ENCODE assay signal across 8 cellular contexts in genomic region chrX:40105016-40105790, GRCh38. TPM values are rescaled to one million over a fixed set of nuclear protein-coding genes. Genes with fewer than 3 reads are reported as not detected.
DNase-seq lines count a peak whose midpoint lies in the region; ATAC-seq and TF ChIP-seq lines count a peak whose summit lies in the region.

No MANE protein-coding gene starts in this region.

- no peaks in the 10 kb centered on the region for H4K20me1 ChIP-seq in fibroblast of lung (ENCODE audit: control insufficient read depth, extremely low read depth, insufficient read depth, low read length)

- peak; percentile 58 for DNase-seq in NCI-H82 (lab: John Stamatoyannopoulos, UW)
- no peak for DNase-seq in NCI-H82 treated with DMSO at 0.1 percent for 48 hours (lab: John Stamatoyannopoulos, UW; ENCODE audit: unreplicated experiment)
- peak in 1 of 2 donors; percentile 51 for DNase-seq in fibroblast of lung (ENCODE audit: low read depth in 2 of 2)
- DNase-seq in NCI-H1930 (lab: John Stamatoyannopoulos, UW), result no peak
- DNase-seq in NCI-H1105 treated with DMSO at 0.1 percent for 48 hours (lab: John Stamatoyannopoulos, UW), result no peak

- H3K27ac ChIP-seq in fibroblast of lung (ENCODE audit: insufficient read depth, low read length), result peak overlapping the region; percentile 51

- H3K27me3 ChIP-seq in fibroblast of lung (ENCODE audit: control insufficient read depth, insufficient read depth, low read length), result no peaks in the 10 kb centered on the region
- no peaks in the 10 kb centered on the region for H3K27me3 ChIP-seq in neuron (ENCODE audit: insufficient read depth, low read length)

- peak; percentile 39 for ATAC-seq in HG03066 (IDR thresholded peaks at IDR 0.05; ENCODE audit: low read depth, unreplicated experiment)

- H3K9me3 ChIP-seq in fibroblast of lung (ENCODE audit: control insufficient read depth, insufficient read depth, low read depth, low read length), result no peaks in the 10 kb centered on the region
- no peaks in the 10 kb centered on the region for H3K9me3 ChIP-seq in neuron (ENCODE audit: low read length)

- H3K79me2 ChIP-seq in fibroblast of lung (ENCODE audit: control insufficient read depth, insufficient read depth, low read length), result no peaks in the 10 kb centered on the region

- no peak overlapping the region for H2AFZ ChIP-seq in fibroblast of lung (ENCODE audit: low read length)
- no peak overlapping the region for H2AFZ ChIP-seq in neuron (ENCODE audit: low read depth, low read length)

- peaks cover 3% of the 10 kb centered on the region for H3K4me1 ChIP-seq in fibroblast of lung (ENCODE audit: control insufficient read depth, extremely low read depth, insufficient read depth, low read length)
- H3K4me1 ChIP-seq in neuron (ENCODE audit: insufficient read depth, low read length), result peaks cover 22% of the 10 kb centered on the region

- no peaks in the 10 kb centered on the region for H3K36me3 ChIP-seq in fibroblast of lung (ENCODE audit: control insufficient read depth, insufficient read depth, low read length)
- H3K36me3 ChIP-seq in neuron (ENCODE audit: insufficient read depth, low read length), result no peaks in the 10 kb centered on the region

- H3K9ac ChIP-seq in fibroblast of lung (ENCODE audit: insufficient read depth, low read length), result peak overlapping the region; percentile 42

- TF ChIP-seq CTCF in WI38 (IDR thresholded peaks at IDR 0.05; ENCODE audit: low read depth, low read length) (no peak), fibroblast of lung (conservative IDR thresholded peaks at IDR 0.05 in 1 of 2, IDR thresholded peaks at IDR 0.05 in 1 of 2; ENCODE audit: low read depth in 1 of 2, low read length in 2 of 2) (no peak)

- H3K4me3 ChIP-seq in WI38 (ENCODE audit: low read depth, low read length), result peak overlapping the region; percentile 54
- H3K4me3 ChIP-seq in fibroblast of lung (replicated peaks in 1 of 4; ENCODE audit: control extremely low read depth in 1 of 4, insufficient read depth in 1 of 4, low read depth in 3 of 4, low read length in 4 of 4), result peak overlapping the region; percentile 10 to 54 (median 28)
- peak overlapping the region; percentile 62 for H3K4me3 ChIP-seq in neuron (ENCODE audit: low read length)

- H3K4me2 ChIP-seq in fibroblast of lung (ENCODE audit: extremely low read depth, insufficient read depth, low read length), result peak overlapping the region; percentile 80

RNA-seq across cellular contexts. Expression of gene BCOR, which starts 7.4 kb away (rescaled TPM):
- total RNA-seq in fibroblast of lung, result 4.9 and 5.8 TPM in 2 replicates
- 3.0 TPM in 2 replicates for polyA plus RNA-seq in fibroblast of lung
- polyA plus RNA-seq in fibroblast of lung (2012), result 5.6 and 6.4 TPM in 2 replicates
- 10.6 and 15.2 TPM in 2 replicates for polyA minus RNA-seq in fibroblast of lung (ENCODE audit: low replicate concordance)
